22 cellular contexts compared by ENCODE assay signal in genomic region chr4:136687596-136687995, GRCh38.
A peak's percentile ranks its signal among the peaks of the same experiment; 100 is the strongest.
DNase-seq lines count a peak whose midpoint lies in the region; ATAC-seq, FAIRE-seq and TF ChIP-seq lines count a peak whose summit lies in the region.
"Had no signal": no experiment of that assay in that cellular context is flagged by ENCODE, and none has a peak within 500 bp of the region (broad histone marks: within the 10 kb centered on the region; RNA-seq: fewer than 3 reads in every experiment).

No MANE protein-coding gene starts in this region.

- H3K4me3 ChIP-seq in H1 (ENCODE audit: extremely low read depth in 1 of 4, insufficient read depth in 2 of 4, low read depth in 3 of 4, low read length in 4 of 4) (no peak overlapping the region), neural progenitor cell (no peak overlapping the region), GM23338 (no peak overlapping the region)
- H3K4me3 ChIP-seq: A549; BLaER1 treated with 17β-estradiol and CSF1 and Interleukin-3, amounts not matched to agents 10 nM and 100 nM had no signal

- DNase-seq in H1 (ENCODE audit: low read depth in 1 of 2, low spot score in 2 of 2): no peak
- no peak for DNase-seq in neural progenitor cell (ENCODE audit: low spot score)
- DNase-seq in GM23338 (ENCODE audit: low spot score): no peak
- DNase-seq: 8988T; ACHN; AML-193; Calu3; CD4-positive, alpha-beta memory T cell; COR-L47; DMS79 treated with DMSO at 0.1 percent for 48 hours; GOT3; H7; HCEC 1CT had no signal

- H3K9me3 Mint-ChIP-seq in neural progenitor cell (no peaks in the 10 kb centered on the region), GM23338 (no peaks in the 10 kb centered on the region)

- H3K4me1 Mint-ChIP-seq in neural progenitor cell: peaks cover 4% of the 10 kb centered on the region
- H3K4me1 Mint-ChIP-seq in GM23338: peaks cover 19% of the 10 kb centered on the region
- H3K4me1 Mint-ChIP-seq: CD4-positive, alpha-beta memory T cell had no signal

- no peak overlapping the region for H3K27ac Mint-ChIP-seq in neural progenitor cell
- H3K27ac Mint-ChIP-seq in GM23338: no peak overlapping the region
- H3K27ac Mint-ChIP-seq: CD4-positive, alpha-beta memory T cell had no signal

- H3K79me1 ChIP-seq in H1 (ENCODE audit: low read depth, low read length): no peaks in the 10 kb centered on the region

- no peak overlapping the region for H4K91ac ChIP-seq in H1 (replicated peaks; ENCODE audit: insufficient read length, low read length)

- no peak overlapping the region for H2BK20ac ChIP-seq in H1 (ENCODE audit: low read length)

- no peak overlapping the region for H2BK12ac ChIP-seq in H1 (ENCODE audit: low read depth, low read length)

- peaks cover 3% of the 10 kb centered on the region for H3K27me3 Mint-ChIP-seq in neural progenitor cell (ENCODE audit: insufficient read depth, low read depth)
- no peaks in the 10 kb centered on the region for H3K27me3 Mint-ChIP-seq in GM23338 (ENCODE audit: insufficient read depth, low read depth, poor library complexity)
- H3K27me3 Mint-ChIP-seq: CD4-positive, alpha-beta memory T cell had no signal

- H3K9me3 ChIP-seq in H1 (ENCODE audit: insufficient read depth in 2 of 2, low read depth in 1 of 2, low read length in 1 of 2): no peaks in the 10 kb centered on the region
- H3K9me3 ChIP-seq in neural progenitor cell (ENCODE audit: low read depth): no peaks in the 10 kb centered on the region
- H3K9me3 ChIP-seq: A549; BE2C; BLaER1 treated with 17β-estradiol and CSF1 and Interleukin-3, amounts not matched to agents 10 nM and 100 nM had no signal

- no peak for TF ChIP-seq RAD21 in H1 (IDR thresholded peaks at IDR 0.05 in 1 of 2, conservative IDR thresholded peaks at IDR 0.05 in 1 of 2; ENCODE audit: low read depth in 2 of 2, low read length in 2 of 2)

- 96% methylated on average over 2 of the region's 2 CpGs; no CpG with 5 or more reads in 1 of the 2 experiments for WGBS in H1 (ENCODE audit: extremely low coverage in 1 of 2, insufficient coverage in 1 of 2, insufficient read length in 1 of 2, insufficient replicate concordance in 2 of 2, low coverage in 1 of 2, low lambda C conversion rate in 2 of 2, missing lambda C conversion rate in 1 of 2), 2 experiments

- H3K23ac ChIP-seq in H1 (ENCODE audit: insufficient read length): no peak overlapping the region

- no peak for FAIRE-seq in H1 (lab: Jason Lieb, UNC)
- FAIRE-seq: A549, G401.6, GM12892 had no signal

- H2BK120ac ChIP-seq in H1 (replicated peaks; ENCODE audit: low read depth, low read length): no peak overlapping the region

- H3F3A ChIP-seq in neural progenitor cell (ENCODE audit: low read depth) (no peaks in the 10 kb centered on the region), GM23338 (replicated peaks; ENCODE audit: low read depth) (no peaks in the 10 kb centered on the region)

- H2AFZ ChIP-seq in H1 (ENCODE audit: low read length): no peak overlapping the region
- peak overlapping the region; percentile 12 for H2AFZ ChIP-seq in neural progenitor cell (replicated peaks)
- no peak overlapping the region for H2AFZ ChIP-seq in GM23338

- H3K56ac ChIP-seq in H1 (replicated peaks; ENCODE audit: insufficient read length, low read depth, low read length): no peak overlapping the region

- no peak for TF ChIP-seq POLR2A in H1 (IDR thresholded peaks at IDR 0.05; ENCODE audit: control extremely low read depth in 1 of 2, low read depth in 2 of 2, low read length in 2 of 2)

- H3K9me2 ChIP-seq in GM23338 (ENCODE audit: insufficient read depth): no peaks in the 10 kb centered on the region

- no peak overlapping the region for H2BK15ac ChIP-seq in H1 (ENCODE audit: low read length)

- H3K14ac ChIP-seq in H1 (ENCODE audit: insufficient read length): no peak overlapping the region

- H2BK5ac ChIP-seq in H1 (ENCODE audit: low read depth, low read length): no peak overlapping the region

- POLR2A ChIA-PET in H1 (lab: Charles Lee; ENCODE audit: partially characterized antibody): no interaction called here

- H3K9ac ChIP-seq in H1 (replicated peaks in 1 of 4; ENCODE audit: extremely low read depth in 1 of 4, low read depth in 3 of 4, low read length in 3 of 4) (no peak overlapping the region), neural progenitor cell (no peak overlapping the region)
- H3K9ac ChIP-seq: BLaER1 treated with 17β-estradiol and CSF1 and Interleukin-3, amounts not matched to agents 10 nM and 100 nM had no signal

- H3K4me3 Mint-ChIP-seq in neural progenitor cell (no peak overlapping the region), GM23338 (no peak overlapping the region)
- H3K4me3 Mint-ChIP-seq: CD4-positive, alpha-beta memory T cell had no signal

- 0 out of 2 replicates have a peak, but pooled peaks have one; percentile 2 for TF ChIP-seq CTCF in LNCAP (IDR thresholded peaks at IDR 0.05)
- TF ChIP-seq CTCF in H1 (IDR thresholded peaks at IDR 0.05; ENCODE audit: control extremely low read depth in 1 of 3, insufficient read depth in 1 of 3, low read depth in 1 of 3, low read length in 3 of 3): no peak
- no peak for TF ChIP-seq CTCF in neural progenitor cell (IDR thresholded peaks at IDR 0.05)
- TF ChIP-seq CTCF in GM23338 (conservative IDR thresholded peaks at IDR 0.05; ENCODE audit: low read depth in 2 of 2): no peak

- no peaks in the 10 kb centered on the region for H4K20me1 ChIP-seq in H1 (replicated peaks in 1 of 2; ENCODE audit: control insufficient read depth in 1 of 2, insufficient read depth in 2 of 2, low read length in 2 of 2)
- H4K20me1 ChIP-seq in neural progenitor cell (ENCODE audit: low read depth): no peaks in the 10 kb centered on the region
- H4K20me1 ChIP-seq in GM23338 (replicated peaks; ENCODE audit: insufficient read depth): no peaks in the 10 kb centered on the region
- H4K20me1 ChIP-seq: BLaER1 treated with 17β-estradiol and CSF1 and Interleukin-3, amounts not matched to agents 10 nM and 100 nM had no signal

- no peak for ATAC-seq in HG03196 (IDR thresholded peaks at IDR 0.05; ENCODE audit: unreplicated experiment)
- no peak for ATAC-seq in GM23338
- no peak for ATAC-seq in GM21717 (IDR thresholded peaks at IDR 0.05; ENCODE audit: unreplicated experiment)
- ATAC-seq in GM21825 (IDR thresholded peaks at IDR 0.05; ENCODE audit: unreplicated experiment): no peak

- H3K36me3 ChIP-seq in H1 (ENCODE audit: control insufficient read depth in 2 of 4, insufficient read depth in 4 of 4, low read length in 3 of 4) (no peaks in the 10 kb centered on the region), neural progenitor cell (no peaks in the 10 kb centered on the region), GM23338 (ENCODE audit: insufficient read depth) (no peaks in the 10 kb centered on the region)
- H3K36me3 ChIP-seq: BE2C; BLaER1 treated with 17β-estradiol and CSF1 and Interleukin-3, amounts not matched to agents 10 nM and 100 nM had no signal

- H4K8ac ChIP-seq in H1 (ENCODE audit: extremely low read depth, insufficient read depth, low read length): peak overlapping the region; percentile 51; the same call in 1 of the 2 replicates

- H3K4me1 ChIP-seq in H1 (replicated peaks in 1 of 4; ENCODE audit: control insufficient read depth in 3 of 4, insufficient read depth in 4 of 4, low read length in 3 of 4) (no peaks in the 10 kb centered on the region; a peak in 1 of 7 replicates), neural progenitor cell (peaks cover 6% of the 10 kb centered on the region), GM23338 (ENCODE audit: insufficient read depth) (peaks cover 16% of the 10 kb centered on the region; the same call in 1 of the 2 replicates)
- H3K4me1 ChIP-seq: A549; BLaER1 treated with 17β-estradiol and CSF1 and Interleukin-3, amounts not matched to agents 10 nM and 100 nM had no signal

- no peaks in the 10 kb centered on the region for H3K79me2 ChIP-seq in H1 (ENCODE audit: control insufficient read depth in 1 of 2, insufficient read depth in 2 of 2, low read length in 2 of 2)
- no peaks in the 10 kb centered on the region for H3K79me2 ChIP-seq in neural progenitor cell (ENCODE audit: low read depth)
- no peaks in the 10 kb centered on the region for H3K79me2 ChIP-seq in GM23338 (replicated peaks; ENCODE audit: insufficient read depth)

- no peak overlapping the region for H3K27ac ChIP-seq in H1 (ENCODE audit: low read depth, low read length)
- H3K27ac ChIP-seq in neural progenitor cell: no peak overlapping the region
- no peak overlapping the region for H3K27ac ChIP-seq in GM23338 (ENCODE audit: low read depth)
- H3K27ac ChIP-seq: A549; BLaER1 treated with 17β-estradiol and CSF1 and Interleukin-3, amounts not matched to agents 10 nM and 100 nM had no signal

- H3K27me3 ChIP-seq in H1 (replicated peaks in 1 of 4; ENCODE audit: control insufficient read depth in 3 of 4, extremely low read depth in 1 of 4, insufficient read depth in 3 of 4, low read length in 3 of 4) (no peaks in the 10 kb centered on the region), neural progenitor cell (no peaks in the 10 kb centered on the region), GM23338 (ENCODE audit: insufficient read depth) (no peaks in the 10 kb centered on the region)
- H3K27me3 ChIP-seq: BE2C; BLaER1 treated with 17β-estradiol and CSF1 and Interleukin-3, amounts not matched to agents 10 nM and 100 nM had no signal

- CTCF ChIA-PET in H1 (lab: Charles Lee; ENCODE audit: partially characterized antibody): interaction anchor here (1.1 to 2.2 kb wide), 8 partner anchors 10 to 284 kb away, joined by 3 to 13 read pairs (median 3); no protein-coding TSS in a partner anchor

- H4K5ac ChIP-seq in H1 (ENCODE audit: insufficient read length, low read depth, low read length): no peak overlapping the region

- no peak for TF ChIP-seq EP300 in H1 (IDR thresholded peaks at IDR 0.05; ENCODE audit: borderline replicate concordance in 1 of 2, low read depth in 2 of 2, low read length in 2 of 2)

- no peak overlapping the region for H3K18ac ChIP-seq in H1 (ENCODE audit: extremely low read depth, low read length)

- H2AK5ac ChIP-seq in H1 (ENCODE audit: low read depth, low read length): no peak overlapping the region

- H3K23me2 ChIP-seq in H1 (ENCODE audit: low read depth, low read length): no peaks in the 10 kb centered on the region

- no peaks in the 10 kb centered on the region for H3K36me3 Mint-ChIP-seq in neural progenitor cell
- H3K36me3 Mint-ChIP-seq in GM23338 (ENCODE audit: low read depth): 0 out of 3 replicates have a peak, but pooled peaks cover 9% of the 10 kb centered on the region
- H3K36me3 Mint-ChIP-seq: CD4-positive, alpha-beta memory T cell had no signal

- H3K4me2 ChIP-seq in H1 (ENCODE audit: insufficient read depth in 1 of 2, low read depth in 2 of 2, low read length in 2 of 2) (no peak overlapping the region), neural progenitor cell (no peak overlapping the region), GM23338 (no peak overlapping the region)
- H3K4me2 ChIP-seq: A549; BLaER1 treated with 17β-estradiol and CSF1 and Interleukin-3, amounts not matched to agents 10 nM and 100 nM had no signal

- no peak overlapping the region for H3K4ac ChIP-seq in H1 (replicated peaks; ENCODE audit: insufficient read length, low read depth, low read length)
